21 cellular contexts compared by ENCODE assay signal in the genomic region with DNA sequence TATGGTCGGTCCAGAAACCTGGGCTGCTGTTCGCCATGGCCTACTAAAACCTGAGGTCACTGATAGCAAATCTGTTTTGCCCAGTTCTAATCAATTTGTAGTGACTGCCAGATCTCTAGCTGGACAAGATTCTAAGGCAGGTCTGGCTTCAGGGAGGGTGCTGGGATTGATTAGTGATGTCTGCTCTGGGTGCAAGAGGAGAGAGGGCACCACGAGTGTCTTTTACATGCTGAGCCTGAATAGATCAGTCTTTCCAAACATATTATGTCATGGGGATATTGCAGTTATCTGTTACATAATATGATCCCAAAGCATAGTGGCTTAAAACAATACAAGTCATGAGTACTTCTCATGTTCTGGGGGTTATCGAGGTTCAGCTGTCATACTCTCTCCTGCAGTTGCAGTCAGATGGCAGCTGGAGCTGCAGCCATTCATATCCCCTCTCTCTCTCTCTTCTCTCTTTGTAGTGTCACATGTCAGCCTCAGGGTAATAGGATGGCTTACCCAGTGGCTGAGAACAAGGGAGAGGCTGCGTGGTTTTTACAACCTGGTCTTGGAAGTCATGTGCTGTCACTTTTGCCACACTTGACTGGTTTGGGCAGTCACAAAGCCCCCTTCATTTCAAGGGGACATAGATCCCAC. TPM values are rescaled to one million over a fixed set of nuclear protein-coding genes. Genes with fewer than 3 reads are reported as not detected.
DNase-seq lines count a peak whose midpoint lies in the region; ATAC-seq and TF ChIP-seq lines count a peak whose summit lies in the region.
"Had no signal": no experiment of that assay in that cellular context is flagged by ENCODE, and none has a peak within 500 bp of the region (broad histone marks: within the 10 kb centered on the region; RNA-seq: fewer than 3 reads in every experiment).

No MANE protein-coding gene starts in this region.

- no peaks in the 10 kb centered on the region for H3K9me3 Mint-ChIP-seq in activated T-helper 17 cell treated with anti-CD3 and anti-CD28 coated beads, Interleukin-2, amount 50 U/mL, for 72 hours
- H3K9me3 Mint-ChIP-seq: activated CD4-positive, alpha-beta memory T cell treated with anti-CD3 and anti-CD28 coated beads, Interleukin-2, amount 10 ng/mL, durations not matched to agents 7 days and 5 days; activated naive CD8-positive, alpha-beta T cell treated with anti-CD3 and anti-CD28 coated beads, Interleukin-2, amount 10 ng/mL, durations not matched to agents 7 days and 5 days; activated T-cell treated with anti-CD3 and anti-CD28 coated beads, Interleukin-2, amount 50 U/mL, for 72 hours; IgD-negative memory B cell; T-cell had no signal

- no peaks in the 10 kb centered on the region for H3K4me1 Mint-ChIP-seq in activated T-helper 17 cell treated with anti-CD3 and anti-CD28 coated beads, Interleukin-2, amount 50 U/mL, for 72 hours
- H3K4me1 Mint-ChIP-seq: activated CD4-positive, alpha-beta memory T cell treated with anti-CD3 and anti-CD28 coated beads, Interleukin-2, amount 10 ng/mL, durations not matched to agents 7 days and 5 days; activated naive CD8-positive, alpha-beta T cell treated with anti-CD3 and anti-CD28 coated beads, Interleukin-2, amount 10 ng/mL, durations not matched to agents 7 days and 5 days; T-cell had no signal

- H3K27ac ChIP-seq in SK-N-SH (ENCODE audit: low read depth in 2 of 2, low read length in 1 of 2) = no peak overlapping the region
- H3K27ac ChIP-seq in SJCRH30 = peak overlapping the region; percentile 75
- H3K27ac ChIP-seq in iPS-18a (ENCODE audit: low read length) = peak overlapping the region; percentile 83
- H3K27ac ChIP-seq: breast epithelium, epithelial cell of prostate, vagina had no signal

- no peaks in the 10 kb centered on the region for H3K27me3 Mint-ChIP-seq in activated T-helper 17 cell treated with anti-CD3 and anti-CD28 coated beads, Interleukin-2, amount 50 U/mL, for 72 hours
- H3K27me3 Mint-ChIP-seq: activated CD4-positive, alpha-beta memory T cell treated with anti-CD3 and anti-CD28 coated beads, Interleukin-2, amount 10 ng/mL, durations not matched to agents 7 days and 5 days; activated naive CD8-positive, alpha-beta T cell treated with anti-CD3 and anti-CD28 coated beads, Interleukin-2, amount 10 ng/mL, durations not matched to agents 7 days and 5 days; IgD-negative memory B cell; T-cell had no signal

- TF ChIP-seq RAD21 in SK-N-SH (IDR thresholded peaks at IDR 0.05; ENCODE audit: low read length) = no peak

- H3K9me3 ChIP-seq in SK-N-SH = no peaks in the 10 kb centered on the region
- no peaks in the 10 kb centered on the region for H3K9me3 ChIP-seq in SJCRH30 (replicated peaks)
- H3K9me3 ChIP-seq in iPS-18a (ENCODE audit: control insufficient read depth, low read depth, low read length) = no peaks in the 10 kb centered on the region
- H3K9me3 ChIP-seq: breast epithelium, vagina had no signal

- CTCF ChIA-PET in SK-N-SH (lab: Yijun Ruan, JAX) = interaction anchor here (0.6 to 12.4 kb wide), 4 partner anchors 13 to 310 kb away, joined by 3 to 99 read pairs (median 4); a partner anchor contains a TSS

- no peaks in the 10 kb centered on the region for H3K36me3 Mint-ChIP-seq in activated T-helper 17 cell treated with anti-CD3 and anti-CD28 coated beads, Interleukin-2, amount 50 U/mL, for 72 hours (ENCODE audit: low read depth)
- H3K36me3 Mint-ChIP-seq: activated naive CD8-positive, alpha-beta T cell treated with anti-CD3 and anti-CD28 coated beads, Interleukin-2, amount 10 ng/mL, durations not matched to agents 7 days and 5 days had no signal

- DNase-seq in SK-N-SH (peak; percentile 34), SJCRH30 (peak; percentile 75 to 89), retina (peak; percentile 33), left ventricle myocardium superior (no peak)
- DNase-seq in stimulated activated CD8-positive, alpha-beta memory T cell treated with anti-CD3 and anti-CD28 coated beads, Interleukin-4, amount 100 ng/mL, for 48 hours = no peak
- DNase-seq: activated CD4-positive, alpha-beta memory T cell treated with anti-CD3 and anti-CD28 coated beads, Interleukin-2, amount 10 ng/mL, durations not matched to agents 7 days and 5 days; activated naive CD8-positive, alpha-beta T cell treated with anti-CD3 and anti-CD28 coated beads, Interleukin-2, amount 10 ng/mL, durations not matched to agents 7 days and 5 days; activated T-cell treated with anti-CD3 and anti-CD28 coated beads, Interleukin-2, amount 50 U/mL, for 72 hours; DMS79 treated with DMSO at 0.1 percent for 48 hours; islet precursor cell; midbrain; stimulated activated CD4-positive, alpha-beta T cell treated with anti-CD3 and anti-CD28 coated beads, Interleukin-1b, Interleukin-23, amount 100 ng/mL, for 48 hours; T-cell had no signal

- no peak for TF ChIP-seq EP300 in SK-N-SH (IDR thresholded peaks at IDR 0.05; ENCODE audit: borderline replicate concordance in 1 of 2, low read depth in 1 of 2, low read length in 1 of 2)

- no peak for TF ChIP-seq CTCF in SK-N-SH (IDR thresholded peaks at IDR 0.05)

- H2AFZ ChIP-seq in SK-N-SH (ENCODE audit: low read depth) = no peak overlapping the region

- H3K27me3 ChIP-seq in SK-N-SH (ENCODE audit: insufficient read depth) (no peaks in the 10 kb centered on the region), SJCRH30 (no peaks in the 10 kb centered on the region), iPS-18a (ENCODE audit: control insufficient read depth, insufficient read depth, low read length) (no peaks in the 10 kb centered on the region)
- H3K27me3 ChIP-seq: breast epithelium, vagina had no signal

- WGBS in SK-N-SH (ENCODE audit: low lambda C conversion rate) = 78% methylated on average over 5 of the region's 5 CpGs

- H3K4me3 ChIP-seq in SK-N-SH (ENCODE audit: low read depth in 2 of 2, low read length in 1 of 2) (no peak overlapping the region), SJCRH30 (peak overlapping the region; percentile 12; the same call in 1 of the 2 replicates), iPS-18a (ENCODE audit: low read length) (peak overlapping the region; percentile 30)
- H3K4me3 ChIP-seq: breast epithelium, vagina had no signal

- intact Hi-C loops in left ventricle myocardium superior (cut with micrococcal nuclease) = no loop called here

- H3K4me2 ChIP-seq in SK-N-SH = no peak overlapping the region

- H3K4me1 ChIP-seq in SK-N-SH (ENCODE audit: control insufficient read depth in 1 of 2, insufficient read depth in 2 of 2, low read depth in 1 of 2, low read length in 1 of 2) (peaks cover 0 to 10% of the 10 kb centered on the region in 2 experiments; a peak in 1 of 4 replicates), SJCRH30 (peaks cover 29% of the 10 kb centered on the region), iPS-18a (ENCODE audit: control insufficient read depth, low read depth, low read length) (peaks cover 39% of the 10 kb centered on the region)
- H3K4me1 ChIP-seq: breast epithelium, vagina had no signal

- no peak overlapping the region for H3K27ac Mint-ChIP-seq in activated T-helper 17 cell treated with anti-CD3 and anti-CD28 coated beads, Interleukin-2, amount 50 U/mL, for 72 hours
- H3K27ac Mint-ChIP-seq: activated CD4-positive, alpha-beta memory T cell treated with anti-CD3 and anti-CD28 coated beads, Interleukin-2, amount 10 ng/mL, durations not matched to agents 7 days and 5 days; activated naive CD8-positive, alpha-beta T cell treated with anti-CD3 and anti-CD28 coated beads, Interleukin-2, amount 10 ng/mL, durations not matched to agents 7 days and 5 days; activated T-cell treated with anti-CD3 and anti-CD28 coated beads, Interleukin-2, amount 50 U/mL, for 72 hours; IgD-negative memory B cell; T-cell had no signal

- ATAC-seq in SK-N-SH treated with all-trans-retinoic acid at 6 μM for 48 hours (no peak), left ventricle myocardium superior (no peak)
- ATAC-seq in activated T-helper 17 cell treated with anti-CD3 and anti-CD28 coated beads, Interleukin-2, amount 50 U/mL, for 72 hours (replicated peaks) = no peak
- ATAC-seq: activated T-cell treated with anti-CD3 and anti-CD28 coated beads, Interleukin-2, amount 50 U/mL, for 72 hours; sciatic nerve; T-cell had no signal

- H3F3A ChIP-seq in SK-N-SH (replicated peaks; ENCODE audit: insufficient read depth) = no peaks in the 10 kb centered on the region

- no peaks in the 10 kb centered on the region for H3K79me2 ChIP-seq in SK-N-SH (ENCODE audit: insufficient read depth)

- POLR2A ChIA-PET in SK-N-SH (lab: Yijun Ruan, JAX) = no interaction called here

- H3K4me3 Mint-ChIP-seq in activated T-helper 17 cell treated with anti-CD3 and anti-CD28 coated beads, Interleukin-2, amount 50 U/mL, for 72 hours = no peak overlapping the region
- H3K4me3 Mint-ChIP-seq: activated CD4-positive, alpha-beta memory T cell treated with anti-CD3 and anti-CD28 coated beads, Interleukin-2, amount 10 ng/mL, durations not matched to agents 7 days and 5 days; activated naive CD8-positive, alpha-beta T cell treated with anti-CD3 and anti-CD28 coated beads, Interleukin-2, amount 10 ng/mL, durations not matched to agents 7 days and 5 days; activated T-cell treated with anti-CD3 and anti-CD28 coated beads, Interleukin-2, amount 50 U/mL, for 72 hours; IgD-negative memory B cell; T-cell had no signal

- H3K36me3 ChIP-seq in SK-N-SH (replicated peaks in 1 of 2; ENCODE audit: control insufficient read depth in 1 of 2, insufficient read depth in 2 of 2, low read length in 1 of 2) = peaks cover 0 to 2% of the 10 kb centered on the region in 2 experiments
- H3K36me3 ChIP-seq in SJCRH30 = no peaks in the 10 kb centered on the region
- no peaks in the 10 kb centered on the region for H3K36me3 ChIP-seq in iPS-18a (ENCODE audit: control insufficient read depth, low read depth, low read length)
- H3K36me3 ChIP-seq: breast epithelium, vagina had no signal

- no peak overlapping the region for H3K9ac ChIP-seq in SK-N-SH
- peak overlapping the region; percentile 34 for H3K9ac ChIP-seq in iPS-18a (ENCODE audit: low read length)

- H3K9me2 ChIP-seq in SK-N-SH = no peaks in the 10 kb centered on the region

- H4K20me1 ChIP-seq in SK-N-SH (ENCODE audit: insufficient read depth) = no peaks in the 10 kb centered on the region

TF ChIP-seq in SK-N-SH, 30 proteins besides CTCF, POLR2A, EP300 and RAD21 (continues in another document):
- TF ChIP-seq TEAD4 (IDR thresholded peaks at IDR 0.05; ENCODE audit: borderline replicate concordance, insufficient read depth) = no peak

RNA-seq across cellular contexts. Expression of a gene that starts 26.0 kb away (rescaled TPM):
- 3.8 and 4.6 TPM in 2 replicates for polyA plus RNA-seq in SK-N-SH (2012; rRNA removed)
- polyA plus RNA-seq in SK-N-SH (2012; cell fraction: cytosol; rRNA removed) = 2.2 and 3.1 TPM in 2 replicates
- polyA plus RNA-seq in SK-N-SH (2012; cell fraction: nucleus; rRNA removed) = 3.6 and 4.6 TPM in 2 replicates
- total RNA-seq in SJCRH30 (2014; rRNA removed; shearing (Covaris generic)) = 1.6 and 1.8 TPM in 2 replicates
- 1 to 10 TPM; 2.7 to 3.4 TPM for total RNA-seq in activated T-helper 17 cell treated with anti-CD3 and anti-CD28 coated beads, Interleukin-2, amount 50 U/mL, for 72 hours
- total RNA-seq in left ventricle myocardium superior = 2.0 TPM

RNA-seq across cellular contexts. Expression of a gene that starts 51.7 kb away (rescaled TPM):
- 0.03 and 0.18 TPM in 2 replicates for polyA plus RNA-seq in SK-N-SH (2012; rRNA removed)
- polyA plus RNA-seq in SK-N-SH (2012; cell fraction: cytosol; rRNA removed) = 0.03 and 0.05 TPM in 2 replicates
- 0.04 and 0.12 TPM in 2 replicates for polyA plus RNA-seq in SK-N-SH (2012; cell fraction: nucleus; rRNA removed)
- total RNA-seq in SJCRH30 (2014; rRNA removed; shearing (Covaris generic)) = 0.02 and 0.18 TPM in 2 replicates
- 10 to 100 TPM in 1 of 2 donors, under 1 TPM in 1; 0.09 to 16.2 TPM for total RNA-seq in activated T-helper 17 cell treated with anti-CD3 and anti-CD28 coated beads, Interleukin-2, amount 50 U/mL, for 72 hours
- 5.4 TPM for total RNA-seq in left ventricle myocardium superior
- polyA plus RNA-seq: IgD-negative memory B cell had no signal

Comparison
In these comparisons a context has a peak if more than half of its experiments do, and no peak if none do; other contexts are left out.
1. DNase-seq: peak in SK-N-SH (single experiment), SJCRH30 (2 of 2) and retina (single experiment); none in stimulated activated CD8-positive, alpha-beta memory T cell treated with anti-CD3 and anti-CD28 coated beads, Interleukin-4, amount 100 ng/mL, for 48 hours (single experiment) and left ventricle myocardium superior (single experiment).
2. H3K27ac ChIP-seq: peak in SJCRH30 (single experiment) and iPS-18a (single experiment); none in SK-N-SH (0 of 2).
3. H3K4me3 ChIP-seq: peak in SJCRH30 (single experiment) and iPS-18a (single experiment); none in SK-N-SH (0 of 2).